6 cellular contexts compared by ENCODE assay signal in genomic region chr1:1013922-1014617, GRCh38. TPM values are rescaled to one million over a fixed set of nuclear protein-coding genes. Genes with fewer than 3 reads are reported as not detected.
DNase-seq lines count a peak whose midpoint lies in the region; ATAC-seq and TF ChIP-seq lines count a peak whose summit lies in the region.

No MANE protein-coding gene starts in this region.

- H3K4me1 Mint-ChIP-seq in activated CD8-positive, alpha-beta memory T cell treated with anti-CD3 and anti-CD28 coated beads, Interleukin-2, amount 10 ng/mL, durations not matched to agents 7 days and 5 days = peaks cover 36% of the 10 kb centered on the region

- peak overlapping the region; percentile 95 for H3K27ac Mint-ChIP-seq in activated CD8-positive, alpha-beta memory T cell treated with anti-CD3 and anti-CD28 coated beads, Interleukin-2, amount 10 ng/mL, durations not matched to agents 7 days and 5 days

- peaks cover 3% of the 10 kb centered on the region for H3K9me3 Mint-ChIP-seq in activated CD8-positive, alpha-beta memory T cell treated with anti-CD3 and anti-CD28 coated beads, Interleukin-2, amount 10 ng/mL, durations not matched to agents 7 days and 5 days (ENCODE audit: low read depth)

- H3K36me3 Mint-ChIP-seq in activated CD8-positive, alpha-beta memory T cell treated with anti-CD3 and anti-CD28 coated beads, Interleukin-2, amount 10 ng/mL, durations not matched to agents 7 days and 5 days = peaks cover 40% of the 10 kb centered on the region

- CTCF ChIA-PET in activated CD8-positive, alpha-beta memory T cell treated with anti-CD3 and anti-CD28 coated beads, Interleukin-2, amount 10 ng/mL, durations not matched to agents 7 days and 5 days (lab: Charles Lee) = interaction anchor here (1.1 to 4.1 kb wide), 13 partner anchors 7 to 293 kb away, joined by 3 to 33 read pairs (median 6); partner anchors contain the start of gene C1orf159
- CTCF ChIA-PET in GM10248 (lab: Yijun Ruan, JAX) = interaction anchor here (0.9 to 3.1 kb wide), 13 partner anchors 10 to 278 kb away, joined by 3 to 22 read pairs (median 4); partner anchors contain the start of gene PERM1

- H3K4me3 Mint-ChIP-seq in activated CD8-positive, alpha-beta memory T cell treated with anti-CD3 and anti-CD28 coated beads, Interleukin-2, amount 10 ng/mL, durations not matched to agents 7 days and 5 days = peak overlapping the region; percentile 99

- ATAC-seq in activated CD8-positive, alpha-beta memory T cell treated with anti-CD3 and anti-CD28 coated beads, Interleukin-2, amount 10 ng/mL, durations not matched to agents 7 days and 5 days = peak; percentile 21

- peak overlapping the region; percentile 88 for H3K27ac ChIP-seq in layer of hippocampus (ENCODE audit: low read depth, low read length)

- DNase-seq in HCEC 1CT (peak; percentile 54), Ammon's horn (ENCODE audit: low spot score) (no peak), GM10248 (ENCODE audit: extremely low spot score) (no peak)
- peak; percentile 68 for DNase-seq in activated CD8-positive, alpha-beta memory T cell treated with anti-CD3 and anti-CD28 coated beads, Interleukin-2, amount 10 ng/mL, durations not matched to agents 7 days and 5 days
- DNase-seq in effector CD4-positive, alpha-beta T cell = no peak

- TF ChIP-seq CTCF in GM10248 (IDR thresholded peaks at IDR 0.05; ENCODE audit: control extremely low read depth, extremely low read depth, low read depth, missing control alignments) = no peak

- H3K27me3 Mint-ChIP-seq in activated CD8-positive, alpha-beta memory T cell treated with anti-CD3 and anti-CD28 coated beads, Interleukin-2, amount 10 ng/mL, durations not matched to agents 7 days and 5 days = peaks cover 5% of the 10 kb centered on the region

- H3K27me3 ChIP-seq in layer of hippocampus (ENCODE audit: control insufficient read depth, insufficient read depth, low read length) = no peaks in the 10 kb centered on the region

- POLR2A ChIA-PET in GM10248 (lab: Yijun Ruan, JAX) = interaction anchor here (0.5 to 1.5 kb wide), 2 partner anchors 10 to 49 kb away, joined by 3 read pairs; no protein-coding TSS in a partner anchor

RNA-seq across cellular contexts. Expression of gene ISG15, which starts 0.8 kb away (rescaled TPM):
- 100 to 1,000 TPM; 432 to 986 TPM for total RNA-seq in activated CD8-positive, alpha-beta memory T cell treated with anti-CD3 and anti-CD28 coated beads, Interleukin-2, amount 10 ng/mL, durations not matched to agents 7 days and 5 days

RNA-seq across cellular contexts. Expression of gene AGRN, which starts 5.8 kb away (rescaled TPM):
- 10 to 100 TPM; 29.3 to 32.8 TPM for total RNA-seq in activated CD8-positive, alpha-beta memory T cell treated with anti-CD3 and anti-CD28 coated beads, Interleukin-2, amount 10 ng/mL, durations not matched to agents 7 days and 5 days

RNA-seq across cellular contexts. Expression of gene HES4, which starts 14.2 kb away (rescaled TPM):
- total RNA-seq in activated CD8-positive, alpha-beta memory T cell treated with anti-CD3 and anti-CD28 coated beads, Interleukin-2, amount 10 ng/mL, durations not matched to agents 7 days and 5 days = 1 to 10 TPM in 1 of 2 experiments, under 1 TPM in 1; 0.61 to 1.6 TPM

RNA-seq across cellular contexts. Expression of gene PERM1, which starts 32.2 kb away (rescaled TPM):
- total RNA-seq in activated CD8-positive, alpha-beta memory T cell treated with anti-CD3 and anti-CD28 coated beads, Interleukin-2, amount 10 ng/mL, durations not matched to agents 7 days and 5 days = not detected

RNA-seq across cellular contexts. Expression of gene PLEKHN1, which starts 47.8 kb away (rescaled TPM):
- 1 to 10 TPM; 3.3 to 3.9 TPM for total RNA-seq in activated CD8-positive, alpha-beta memory T cell treated with anti-CD3 and anti-CD28 coated beads, Interleukin-2, amount 10 ng/mL, durations not matched to agents 7 days and 5 days

Comparison
In these comparisons a context has a peak if more than half of its experiments do, and no peak if none do; other contexts are left out.
1. DNase-seq: peak in HCEC 1CT (single experiment) and activated CD8-positive, alpha-beta memory T cell treated with anti-CD3 and anti-CD28 coated beads, Interleukin-2, amount 10 ng/mL, durations not matched to agents 7 days and 5 days (single experiment); none in Ammon's horn (single experiment), GM10248 (single experiment) and effector CD4-positive, alpha-beta T cell (single experiment).